In the genomic region with DNA sequence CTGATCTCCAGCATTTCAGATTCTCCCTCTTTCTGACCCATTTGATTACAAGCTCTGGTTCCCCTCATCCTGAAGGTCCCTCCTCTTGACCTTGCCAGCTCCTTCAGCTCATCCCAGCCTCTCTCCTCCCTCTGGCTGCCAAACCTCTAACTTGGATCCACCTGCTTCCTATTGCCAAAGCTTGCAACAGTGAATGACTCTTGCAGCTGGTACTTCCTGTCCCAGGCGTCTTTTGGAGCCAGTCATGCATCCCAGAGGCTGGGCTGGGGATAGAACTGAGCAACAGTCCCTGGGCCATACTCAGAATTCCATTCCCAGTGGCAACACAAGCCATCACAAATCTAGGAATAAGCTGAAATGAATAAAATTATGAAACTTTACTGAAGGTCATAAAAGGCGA, we compare ENCODE assay signal across 10 cellular contexts.
DNase-seq lines count a peak whose midpoint lies in the region; ATAC-seq, FAIRE-seq and TF ChIP-seq lines count a peak whose summit lies in the region.
"Had no signal": no experiment of that assay in that cellular context is flagged by ENCODE, and none has a peak within 500 bp of the region (broad histone marks: within the 10 kb centered on the region; RNA-seq: fewer than 3 reads in every experiment).

No MANE protein-coding gene starts in this region.

- FAIRE-seq in D721Med (lab: Jason Lieb, UNC): no peak

- ATAC-seq in HG03469 (IDR thresholded peaks at IDR 0.05; ENCODE audit: unreplicated experiment) (no peak), GM21360 (IDR thresholded peaks at IDR 0.05; ENCODE audit: unreplicated experiment) (no peak)

- TF ChIP-seq CTCF in 22Rv1 (IDR thresholded peaks at IDR 0.05) (no peak), D721Med (IDR thresholded peaks at IDR 0.05; ENCODE audit: insufficient read depth, missing control alignments) (no peak)

- DNase-seq in GM04503 (ENCODE audit: low read depth) (peak; percentile 96), SW480 (ENCODE audit: low spot score) (peak; percentile 25), glomerular visceral epithelial cell (ENCODE audit: extremely low spot score) (peak; percentile 51), GM19240 (ENCODE audit: insufficient read length, low spot score) (no peak), D721Med (ENCODE audit: insufficient read length, low spot score) (no peak)
- DNase-seq: Calu3; effector CD8-positive, alpha-beta T cell had no signal

- 0 out of 2 replicates have a peak overlapping the region, but pooled peaks have one; percentile 25 for H3K27ac ChIP-seq in 22Rv1

Comparison
In these comparisons a context has a peak if more than half of its experiments do, and no peak if none do; other contexts are left out.
1. DNase-seq: peak in GM04503 (single experiment), SW480 (single experiment) and glomerular visceral epithelial cell (single experiment); none in GM19240 (single experiment) and D721Med (single experiment).